ENCODE assay signal across 16 cellular contexts in genomic region chr11:120539681-120540369, GRCh38. TPM values are rescaled to one million over a fixed set of nuclear protein-coding genes. Genes with fewer than 3 reads are reported as not detected.
DNase-seq lines count a peak whose midpoint lies in the region; ATAC-seq and TF ChIP-seq lines count a peak whose summit lies in the region.
"Had no signal": no experiment of that assay in that cellular context is flagged by ENCODE, and none has a peak within 500 bp of the region (broad histone marks: within the 10 kb centered on the region; RNA-seq: fewer than 3 reads in every experiment).

No MANE protein-coding gene starts in this region.

- POLR2A ChIA-PET in activated CD4-positive, alpha-beta T cell treated with anti-CD3 and anti-CD28 coated beads for 36 hours (lab: Charles Lee) = no interaction called here

- CTCF ChIA-PET in activated CD4-positive, alpha-beta T cell treated with anti-CD3 and anti-CD28 coated beads for 36 hours (lab: Charles Lee) = interaction anchor here (0.5 to 1.3 kb wide), 2 partner anchors 35 to 145 kb away, joined by 3 read pairs; no protein-coding TSS in a partner anchor

- TF ChIP-seq CTCF in RWPE2 (IDR thresholded peaks at IDR 0.05; ENCODE audit: poor library complexity, severe bottlenecking) (no peak), mucosa of descending colon (IDR thresholded peaks at IDR 0.05) (no peak), WERI-Rb-1 (IDR thresholded peaks at IDR 0.05; ENCODE audit: low read depth, low read length) (no peak)

- H3K4me1 ChIP-seq in RWPE2 (ENCODE audit: insufficient read depth, poor library complexity, severe bottlenecking) (no peaks in the 10 kb centered on the region), mucosa of descending colon (ENCODE audit: low read depth) (no peaks in the 10 kb centered on the region)

- H3K27me3 ChIP-seq in MG63 (no peaks in the 10 kb centered on the region), RWPE2 (ENCODE audit: insufficient read depth, poor library complexity, severe bottlenecking) (no peaks in the 10 kb centered on the region), WERI-Rb-1 (ENCODE audit: insufficient read depth, low read depth, severe bottlenecking) (no peaks in the 10 kb centered on the region)
- H3K27me3 ChIP-seq: ovary had no signal

- DNase-seq in DMS79 treated with DMSO at 0.1 percent for 48 hours (lab: John Stamatoyannopoulos, UW) (peak; percentile 75), MG63 (peak; percentile 70), RWPE2 (ENCODE audit: low spot score) (no peak), mucosa of descending colon (no peak), NCI-H2227 (lab: John Stamatoyannopoulos, UW; ENCODE audit: unreplicated experiment) (no peak), WERI-Rb-1 (no peak)
- DNase-seq in activated CD4-positive, alpha-beta T cell treated with anti-CD3 and anti-CD28 coated beads for 36 hours = no peak
- DNase-seq: left ventricle myocardium superior; OCI-M1; ovary; stimulated activated CD4-positive, alpha-beta T cell treated with anti-CD3 and anti-CD28 coated beads, Interleukin-1b, Interleukin-23, amount 100 ng/mL, for 48 hours; stimulated activated naive B cell treated with anti-CD40 and anti-IgM and Interleukin-4, amounts not matched to agents 10 μg/mL and 1 μg/mL and 100 μg/mL, for 72 hours; T-helper 9 cell had no signal

- intact Hi-C loops in mucosa of descending colon (cut with DNase I, micrococcal nuclease) = no loop called here
- intact Hi-C loops in activated CD4-positive, alpha-beta T cell treated with anti-CD3 and anti-CD28 coated beads for 36 hours (cut with DNase I, micrococcal nuclease) = no loop called here

- H3K27me3 Mint-ChIP-seq in activated CD4-positive, alpha-beta T cell treated with anti-CD3 and anti-CD28 coated beads for 36 hours = peaks cover 2% of the 10 kb centered on the region
- H3K27me3 Mint-ChIP-seq: activated naive CD4-positive, alpha-beta T cell treated with anti-CD3 and anti-CD28 coated beads, Interleukin-2, amount 50 U/mL, for 24 hours had no signal

- no peaks in the 10 kb centered on the region for H3K4me1 Mint-ChIP-seq in activated CD4-positive, alpha-beta T cell treated with anti-CD3 and anti-CD28 coated beads for 36 hours
- H3K4me1 Mint-ChIP-seq: activated naive CD4-positive, alpha-beta T cell treated with anti-CD3 and anti-CD28 coated beads, Interleukin-2, amount 50 U/mL, for 24 hours had no signal

- H3K36me3 Mint-ChIP-seq in activated CD4-positive, alpha-beta T cell treated with anti-CD3 and anti-CD28 coated beads for 36 hours (ENCODE audit: low read depth) = no peaks in the 10 kb centered on the region
- H3K36me3 Mint-ChIP-seq: activated naive CD4-positive, alpha-beta T cell treated with anti-CD3 and anti-CD28 coated beads, Interleukin-2, amount 50 U/mL, for 24 hours had no signal

- no peak overlapping the region for H3K27ac Mint-ChIP-seq in activated CD4-positive, alpha-beta T cell treated with anti-CD3 and anti-CD28 coated beads for 36 hours
- H3K27ac Mint-ChIP-seq: activated naive CD4-positive, alpha-beta T cell treated with anti-CD3 and anti-CD28 coated beads, Interleukin-2, amount 50 U/mL, for 24 hours; stimulated activated naive B cell treated with anti-CD40 and anti-IgM and Interleukin-4, amounts not matched to agents 10 μg/mL and 1 μg/mL and 100 μg/mL, for 72 hours had no signal

- H3K4me3 Mint-ChIP-seq in activated CD4-positive, alpha-beta T cell treated with anti-CD3 and anti-CD28 coated beads for 36 hours = no peak overlapping the region
- H3K4me3 Mint-ChIP-seq: activated naive CD4-positive, alpha-beta T cell treated with anti-CD3 and anti-CD28 coated beads, Interleukin-2, amount 50 U/mL, for 24 hours; stimulated activated naive B cell treated with anti-CD40 and anti-IgM and Interleukin-4, amounts not matched to agents 10 μg/mL and 1 μg/mL and 100 μg/mL, for 72 hours had no signal

- H3K9me3 ChIP-seq in MG63 (no peaks in the 10 kb centered on the region), RWPE2 (ENCODE audit: severe bottlenecking) (no peaks in the 10 kb centered on the region), mucosa of descending colon (peaks cover 6% of the 10 kb centered on the region), WERI-Rb-1 (ENCODE audit: severe bottlenecking) (no peaks in the 10 kb centered on the region)
- H3K9me3 ChIP-seq: ovary had no signal

- H3K36me3 ChIP-seq in MG63 (no peaks in the 10 kb centered on the region), RWPE2 (ENCODE audit: low read depth) (no peaks in the 10 kb centered on the region), mucosa of descending colon (ENCODE audit: low read depth) (no peaks in the 10 kb centered on the region), WERI-Rb-1 (no peaks in the 10 kb centered on the region)
- H3K36me3 ChIP-seq: ovary had no signal

- ATAC-seq in RWPE2 (ENCODE audit: low read depth) (peak; percentile 83), mucosa of descending colon (peak; percentile 23), GM19455 (IDR thresholded peaks at IDR 0.05; ENCODE audit: unreplicated experiment) (no peak)
- ATAC-seq in activated CD4-positive, alpha-beta T cell treated with anti-CD3 and anti-CD28 coated beads for 36 hours = no peak
- ATAC-seq: left ventricle myocardium superior; stimulated activated naive B cell treated with anti-CD40 and anti-IgM and Interleukin-4, amounts not matched to agents 10 μg/mL and 1 μg/mL and 100 μg/mL, for 72 hours had no signal

- H3K9me3 Mint-ChIP-seq in activated CD4-positive, alpha-beta T cell treated with anti-CD3 and anti-CD28 coated beads for 36 hours (ENCODE audit: low read depth) = no peaks in the 10 kb centered on the region
- H3K9me3 Mint-ChIP-seq: activated naive CD4-positive, alpha-beta T cell treated with anti-CD3 and anti-CD28 coated beads, Interleukin-2, amount 50 U/mL, for 24 hours had no signal

- no peak overlapping the region for H3K4me3 ChIP-seq in MG63
- no peak overlapping the region for H3K4me3 ChIP-seq in RWPE2 (ENCODE audit: severe bottlenecking)
- no peak overlapping the region for H3K4me3 ChIP-seq in mucosa of descending colon
- H3K4me3 ChIP-seq in WERI-Rb-1 (ENCODE audit: low read depth, low read length) = no peak overlapping the region
- H3K4me3 ChIP-seq: ovary had no signal

- H3K27ac ChIP-seq in RWPE2 (ENCODE audit: poor library complexity, severe bottlenecking) (no peak overlapping the region), WERI-Rb-1 (no peak overlapping the region)
- H3K27ac ChIP-seq: ovary had no signal

RNA-seq across cellular contexts. Expression of gene GRIK4, which starts 28.3 kb away (rescaled TPM):
- total RNA-seq in MG63 (2014; rRNA removed; shearing (Covaris generic); ENCODE audit: low replicate concordance) = not detected in 2 replicates
- total RNA-seq in mucosa of descending colon = under 1 TPM in 2 of 3 donors, not detected in 1; 0.36 to 0.51 TPM
- total RNA-seq in activated CD4-positive, alpha-beta T cell treated with anti-CD3 and anti-CD28 coated beads for 36 hours = not detected
- total RNA-seq: dermis microvascular lymphatic vessel endothelial cell had no signal

Comparison
In these comparisons a context has a peak if more than half of its experiments do, and no peak if none do; other contexts are left out.
1. DNase-seq: peak in DMS79 treated with DMSO at 0.1 percent for 48 hours (single experiment) and MG63 (single experiment); none in RWPE2 (single experiment), mucosa of descending colon (0 of 3), NCI-H2227 (single experiment), WERI-Rb-1 (single experiment) and activated CD4-positive, alpha-beta T cell treated with anti-CD3 and anti-CD28 coated beads for 36 hours (single experiment).
2. ATAC-seq: peak in RWPE2 (single experiment) and mucosa of descending colon (single experiment); none in GM19455 (single experiment) and activated CD4-positive, alpha-beta T cell treated with anti-CD3 and anti-CD28 coated beads for 36 hours (single experiment).